ENCODE assay signal across 8 cellular contexts in genomic region chr4:55947912-55948725, GRCh38. TPM values are rescaled to one million over a fixed set of nuclear protein-coding genes. Genes with fewer than 3 reads are reported as not detected.
DNase-seq lines count a peak whose midpoint lies in the region; ATAC-seq, FAIRE-seq and TF ChIP-seq lines count a peak whose summit lies in the region.

No MANE protein-coding gene starts in this region.

- 0 out of 2 replicates have a peak overlapping the region, but pooled peaks have one; percentile 9 for H2AFZ ChIP-seq in OCI-LY1 (ENCODE audit: low read length)

- no peaks in the 10 kb centered on the region for H3F3A ChIP-seq in OCI-LY1 (ENCODE audit: insufficient read depth, low read length)

- peak overlapping the region; percentile 73 for H3K4me2 ChIP-seq in OCI-LY1 (ENCODE audit: low read length)

- H3K4me3 ChIP-seq in HAP-1 (peak overlapping the region; percentile 78), OCI-LY1 (ENCODE audit: low read depth, low read length, poor library complexity, severe bottlenecking) (peak overlapping the region; percentile 73), left ventricle myocardium inferior (peak overlapping the region; percentile 87), skeletal muscle cell (ENCODE audit: low read depth, low read length) (peak overlapping the region; percentile 67)

- H3K27me3 ChIP-seq in HAP-1 (ENCODE audit: low read depth) (no peaks in the 10 kb centered on the region), OCI-LY1 (ENCODE audit: insufficient read depth, low read length) (no peaks in the 10 kb centered on the region), left ventricle myocardium inferior (ENCODE audit: low read depth) (no peaks in the 10 kb centered on the region)

- H3K27ac ChIP-seq in OCI-LY1 (ENCODE audit: low read depth, low read length, poor library complexity, severe bottlenecking) (peak overlapping the region; percentile 87), left ventricle myocardium inferior (replicated peaks) (peak overlapping the region; percentile 96)

- peak in 1 of 2 experiments; percentile 42 for DNase-seq in HAP-1 (ENCODE audit: low spot score in 2 of 2)
- peak in 1 of 2 donors; percentile 42 for DNase-seq in activated naive CD4-positive, alpha-beta T cell treated with anti-CD3 and anti-CD28 coated beads, Interleukin-2, amount 50 U/mL, for 72 hours (ENCODE audit: low spot score in 2 of 2)
- no peak for DNase-seq in left ventricle myocardium inferior
- DNase-seq in skeletal muscle cell (ENCODE audit: low read depth): peak; percentile 80
- no peak for DNase-seq in NCI-H1436 treated with DMSO at 0.1 percent for 48 hours (lab: John Stamatoyannopoulos, UW)
- no peak for DNase-seq in GM19238 (ENCODE audit: insufficient read length, low spot score)

- peaks cover 12% of the 10 kb centered on the region for H3K79me2 ChIP-seq in OCI-LY1 (ENCODE audit: insufficient read depth, low read length)

- no peaks in the 10 kb centered on the region for H4K20me1 ChIP-seq in OCI-LY1 (ENCODE audit: insufficient read depth, low read length)

- peaks cover 9% of the 10 kb centered on the region for H3K36me3 ChIP-seq in HAP-1 (replicated peaks)
- peaks cover 9% of the 10 kb centered on the region; the same call in 1 of the 2 replicates for H3K36me3 ChIP-seq in OCI-LY1 (ENCODE audit: insufficient read depth, low read length)
- H3K36me3 ChIP-seq in left ventricle myocardium inferior: peaks cover 5% of the 10 kb centered on the region

- H3K9me3 Mint-ChIP-seq in activated naive CD4-positive, alpha-beta T cell treated with anti-CD3 and anti-CD28 coated beads, Interleukin-2, amount 50 U/mL, for 72 hours: peaks cover 13 to 14% of the 10 kb centered on the region in 2 donors

- no peaks in the 10 kb centered on the region for H3K9me2 ChIP-seq in OCI-LY1 (ENCODE audit: low read depth, low read length)

- TF ChIP-seq CTCF in OCI-LY1 (IDR thresholded peaks at IDR 0.05; ENCODE audit: low read length) (no peak), left ventricle myocardium inferior (IDR thresholded peaks at IDR 0.05; ENCODE audit: borderline replicate concordance) (no peak)

- H3K27ac Mint-ChIP-seq in activated naive CD4-positive, alpha-beta T cell treated with anti-CD3 and anti-CD28 coated beads, Interleukin-2, amount 50 U/mL, for 72 hours: peak overlapping the region; percentile 75 to 98

- peak; percentile 35 to 48 for ATAC-seq in activated naive CD4-positive, alpha-beta T cell treated with anti-CD3 and anti-CD28 coated beads, Interleukin-2, amount 50 U/mL, for 72 hours

- H3K4me1 ChIP-seq in HAP-1: peaks cover 33% of the 10 kb centered on the region
- peaks cover 30% of the 10 kb centered on the region for H3K4me1 ChIP-seq in OCI-LY1 (ENCODE audit: insufficient read depth, low read length, severe bottlenecking)
- peaks cover 27% of the 10 kb centered on the region for H3K4me1 ChIP-seq in left ventricle myocardium inferior

- peak; percentile 81 for FAIRE-seq in G401.6 (lab: Jason Lieb, UNC)

- intact Hi-C loops in left ventricle myocardium inferior (cut with micrococcal nuclease): loop anchor here (10.0 kb wide), 1 partner anchor 357 kb away; no protein-coding TSS in a partner anchor

- in situ Hi-C loops in HAP-1 (cut with MboI; ENCODE audit: low sequenced_read_pairs): loop anchor here (10.0 kb wide), 1 partner anchor 357 kb away; no protein-coding TSS in a partner anchor

- peak overlapping the region; percentile 74 for H3K9ac ChIP-seq in OCI-LY1 (ENCODE audit: low read length)

- H3K9me3 ChIP-seq in HAP-1 (no peaks in the 10 kb centered on the region), OCI-LY1 (ENCODE audit: low read length) (no peaks in the 10 kb centered on the region), left ventricle myocardium inferior (replicated peaks) (peaks cover 8% of the 10 kb centered on the region)

- H3K36me3 Mint-ChIP-seq in activated naive CD4-positive, alpha-beta T cell treated with anti-CD3 and anti-CD28 coated beads, Interleukin-2, amount 50 U/mL, for 72 hours: peaks cover 22 to 29% of the 10 kb centered on the region in 2 donors

RNA-seq across cellular contexts. Expression of gene CEP135, which starts 0.6 kb away (rescaled TPM):
- 10 to 100 TPM; 15.9 to 17.3 TPM for total RNA-seq in activated naive CD4-positive, alpha-beta T cell treated with anti-CD3 and anti-CD28 coated beads, Interleukin-2, amount 50 U/mL, for 72 hours
- total RNA-seq in left ventricle myocardium inferior: 2.5 TPM
